1 cellular context compared by ENCODE assay signal in genomic region chr1:2538872-2539271, GRCh38.
A peak's percentile ranks its signal among the peaks of the same experiment; 100 is the strongest.
TF ChIP-seq lines count a peak whose summit lies in the region.

No MANE protein-coding gene starts in this region.

TF ChIP-seq in HepG2, 621 proteins besides CTCF, POLR2A, EP300 and RAD21:
- TF ChIP-seq SAFB2 (CRISPR knock-in tag; IDR thresholded peaks at IDR 0.05; ENCODE audit: borderline replicate concordance, low read depth) = no peak
- TF ChIP-seq ZNF629 (CRISPR knock-in tag; conservative IDR thresholded peaks at IDR 0.05) = peak; percentile 81
